16 cellular contexts compared by ENCODE assay signal in the genomic region with DNA sequence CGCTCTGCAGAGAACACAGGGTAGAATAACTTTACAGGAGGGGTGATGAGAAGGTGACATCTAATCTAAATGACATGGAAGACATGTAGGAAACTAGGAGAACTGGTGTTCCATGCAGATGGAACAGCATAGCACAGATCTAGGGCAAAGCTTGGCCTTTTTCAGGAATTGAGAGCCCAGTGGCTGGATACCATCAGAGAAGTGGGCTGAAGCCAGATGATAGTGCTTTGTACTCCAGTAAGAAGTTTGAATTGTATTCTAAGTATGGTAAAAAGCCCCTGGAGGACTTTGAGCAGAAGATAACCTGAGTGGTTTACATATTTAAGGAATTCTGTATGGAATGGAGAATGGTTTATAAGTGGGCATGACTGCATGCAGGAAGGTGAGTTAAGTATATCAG. TPM values are rescaled to one million over a fixed set of nuclear protein-coding genes. Genes with fewer than 3 reads are reported as not detected.
DNase-seq lines count a peak whose midpoint lies in the region; ATAC-seq and TF ChIP-seq lines count a peak whose summit lies in the region.
"Had no signal": no experiment of that assay in that cellular context is flagged by ENCODE, and none has a peak within 500 bp of the region (broad histone marks: within the 10 kb centered on the region; RNA-seq: fewer than 3 reads in every experiment).

No MANE protein-coding gene starts in this region.

- no peak overlapping the region for H3K4me3 ChIP-seq in CD4-positive, alpha-beta memory T cell (ENCODE audit: low read length in 2 of 2)
- no peak overlapping the region for H3K4me3 ChIP-seq in upper lobe of right lung
- H3K4me3 ChIP-seq in naive thymus-derived CD4-positive, alpha-beta T cell (ENCODE audit: low read length): no peak overlapping the region
- H3K4me3 ChIP-seq: GM23248 had no signal

- POLR2A ChIA-PET in CD4-positive, alpha-beta memory T cell (lab: Charles Lee; ENCODE audit: partially characterized antibody): no interaction called here
- POLR2A ChIA-PET in WTC11 (lab: Charles Lee): no interaction called here
- POLR2A ChIA-PET in naive thymus-derived CD4-positive, alpha-beta T cell (lab: Charles Lee): no interaction called here

- H3K4me1 Mint-ChIP-seq in CD4-positive, alpha-beta memory T cell: peaks cover 0 to 5% (median 2%) of the 10 kb centered on the region in 4 donors
- H3K4me1 Mint-ChIP-seq in WTC11 (no peaks in the 10 kb centered on the region), memory B cell (peaks cover 19% of the 10 kb centered on the region)
- peaks cover 0 to 5% (median 0%) of the 10 kb centered on the region in 7 donors for H3K4me1 Mint-ChIP-seq in naive thymus-derived CD4-positive, alpha-beta T cell

- no peak for ATAC-seq in WTC11
- no peak for ATAC-seq in memory B cell (ENCODE audit: low read depth)
- ATAC-seq in upper lobe of right lung: peak; percentile 11
- no peak for ATAC-seq in naive thymus-derived CD4-positive, alpha-beta T cell

- H3K4me1 ChIP-seq in CD4-positive, alpha-beta memory T cell (ENCODE audit: insufficient read depth, low read length): no peaks in the 10 kb centered on the region
- H3K4me1 ChIP-seq in upper lobe of right lung: peaks cover 7% of the 10 kb centered on the region
- H3K4me1 ChIP-seq in naive thymus-derived CD4-positive, alpha-beta T cell (ENCODE audit: control insufficient read depth in 2 of 2, insufficient read depth in 2 of 2, low read length in 2 of 2): no peaks in the 10 kb centered on the region

- H3K27me3 ChIP-seq in CD4-positive, alpha-beta memory T cell (ENCODE audit: insufficient read depth, low read length): no peaks in the 10 kb centered on the region
- H3K27me3 ChIP-seq in upper lobe of right lung: no peaks in the 10 kb centered on the region
- no peaks in the 10 kb centered on the region for H3K27me3 ChIP-seq in naive thymus-derived CD4-positive, alpha-beta T cell (ENCODE audit: control insufficient read depth in 2 of 2, insufficient read depth in 2 of 2, low read length in 2 of 2)

- H3K27ac ChIP-seq in CD4-positive, alpha-beta memory T cell (ENCODE audit: low read depth, low read length): no peak overlapping the region
- no peak overlapping the region for H3K27ac ChIP-seq in upper lobe of right lung
- H3K27ac ChIP-seq in naive thymus-derived CD4-positive, alpha-beta T cell (ENCODE audit: low read depth, low read length): no peak overlapping the region
- H3K27ac ChIP-seq: C4-2B, GM23248 had no signal

- CTCF ChIA-PET in CD4-positive, alpha-beta memory T cell (lab: Charles Lee; ENCODE audit: partially characterized antibody): interaction anchor here (1.3 to 1.6 kb wide), 3 partner anchors 16 to 432 kb away, joined by 3 to 4 read pairs (median 3); no protein-coding TSS in a partner anchor
- CTCF ChIA-PET in WTC11 (lab: Charles Lee): interaction anchor here (0.7 kb wide), 2 partner anchors 62 to 276 kb away, joined by 3 read pairs; no protein-coding TSS in a partner anchor
- CTCF ChIA-PET in naive thymus-derived CD4-positive, alpha-beta T cell (lab: Charles Lee): no interaction called here

- H3K9me3 Mint-ChIP-seq in CD4-positive, alpha-beta memory T cell: peaks cover 0 to 2% (median 0%) of the 10 kb centered on the region in 8 donors
- H3K9me3 Mint-ChIP-seq in WTC11 (peaks cover 6% of the 10 kb centered on the region), memory B cell (no peaks in the 10 kb centered on the region)
- no peaks in the 10 kb centered on the region for H3K9me3 Mint-ChIP-seq in naive thymus-derived CD4-positive, alpha-beta T cell
- H3K9me3 Mint-ChIP-seq: CD8-positive, alpha-beta T cell; IgD-negative memory B cell had no signal

- intact Hi-C loops in CD4-positive, alpha-beta memory T cell (cut with micrococcal nuclease): loop anchor here (10.0 kb wide), 1 partner anchor 612 kb away; no protein-coding TSS in a partner anchor
- intact Hi-C loops in upper lobe of right lung (cut with DNase I): no loop called here
- intact Hi-C loops in naive thymus-derived CD4-positive, alpha-beta T cell (cut with micrococcal nuclease): loop anchor here (2.0 to 10.0 kb wide), 4 partner anchors 382 to 822 kb away; a partner anchor contains a TSS

- H3K36me3 ChIP-seq in CD4-positive, alpha-beta memory T cell (ENCODE audit: insufficient read depth, low read length): peaks cover 11% of the 10 kb centered on the region
- peaks cover 25% of the 10 kb centered on the region for H3K36me3 ChIP-seq in upper lobe of right lung
- H3K36me3 ChIP-seq in naive thymus-derived CD4-positive, alpha-beta T cell (ENCODE audit: control insufficient read depth in 2 of 3, insufficient read depth in 3 of 3, low read length in 3 of 3): peaks cover 0 to 27% (median 5%) of the 10 kb centered on the region in 3 experiments

- H3K27me3 Mint-ChIP-seq in CD4-positive, alpha-beta memory T cell: no peaks in the 10 kb centered on the region
- no peaks in the 10 kb centered on the region for H3K27me3 Mint-ChIP-seq in WTC11 (ENCODE audit: low read depth)
- no peaks in the 10 kb centered on the region for H3K27me3 Mint-ChIP-seq in memory B cell
- no peaks in the 10 kb centered on the region for H3K27me3 Mint-ChIP-seq in naive thymus-derived CD4-positive, alpha-beta T cell
- H3K27me3 Mint-ChIP-seq: IgD-negative memory B cell had no signal

- H3K36me3 Mint-ChIP-seq in CD4-positive, alpha-beta memory T cell: peaks cover 16 to 30% of the 10 kb centered on the region in 2 donors
- H3K36me3 Mint-ChIP-seq in WTC11 (peaks cover 36% of the 10 kb centered on the region), memory B cell (peaks cover 8% of the 10 kb centered on the region)
- H3K36me3 Mint-ChIP-seq in naive thymus-derived CD4-positive, alpha-beta T cell: peaks cover 0 to 33% (median under 1%) of the 10 kb centered on the region in 5 donors
- H3K36me3 Mint-ChIP-seq: IgD-negative memory B cell had no signal

- H3K9me3 ChIP-seq in CD4-positive, alpha-beta memory T cell (ENCODE audit: control insufficient read depth in 1 of 2, low read length in 2 of 2): no peaks in the 10 kb centered on the region
- no peaks in the 10 kb centered on the region for H3K9me3 ChIP-seq in upper lobe of right lung
- no peaks in the 10 kb centered on the region for H3K9me3 ChIP-seq in naive thymus-derived CD4-positive, alpha-beta T cell (ENCODE audit: control insufficient read depth in 2 of 3, low read length in 3 of 3)

- no peak for DNase-seq in CD4-positive, alpha-beta memory T cell
- DNase-seq in WTC11 (ENCODE audit: low spot score) (no peak), memory B cell (ENCODE audit: low spot score in 2 of 2) (no peak), upper lobe of right lung (no peak), C1 segment of cervical spinal cord (lab: John Stamatoyannopoulos, UW) (no peak), medulla oblongata (ENCODE audit: extremely low spot score) (no peak)
- DNase-seq in naive thymus-derived CD4-positive, alpha-beta T cell: no peak
- DNase-seq: ACHN; CD8-positive, alpha-beta T cell; COR-L47; DND-41; GF-D8; GM23248; H7 had no signal

- TF ChIP-seq CTCF in WTC11 (IDR thresholded peaks at IDR 0.05) (no peak), upper lobe of right lung (IDR thresholded peaks at IDR 0.05) (no peak)

- peak overlapping the region in 4 of 7 donors; percentile 3 to 76 (median 22) for H3K27ac Mint-ChIP-seq in CD4-positive, alpha-beta memory T cell
- peak overlapping the region; percentile 13; the same call in 1 of the 2 replicates for H3K27ac Mint-ChIP-seq in WTC11
- peak overlapping the region; percentile 59 for H3K27ac Mint-ChIP-seq in memory B cell
- peak overlapping the region in 4 of 9 donors; percentile 5 to 46 (median 12) for H3K27ac Mint-ChIP-seq in naive thymus-derived CD4-positive, alpha-beta T cell
- H3K27ac Mint-ChIP-seq: CD8-positive, alpha-beta T cell had no signal

- H3K4me3 Mint-ChIP-seq in CD4-positive, alpha-beta memory T cell: peak overlapping the region in 1 of 8 donors; percentile 15
- H3K4me3 Mint-ChIP-seq in WTC11: no peak overlapping the region
- H3K4me3 Mint-ChIP-seq in memory B cell: no peak overlapping the region
- no peak overlapping the region for H3K4me3 Mint-ChIP-seq in naive thymus-derived CD4-positive, alpha-beta T cell
- H3K4me3 Mint-ChIP-seq: CD8-positive, alpha-beta T cell; IgD-negative memory B cell had no signal

TF ChIP-seq in WTC11, 78 proteins besides CTCF, POLR2A, EP300 and RAD21 (continues in another document):
- TF ChIP-seq, protein P1, sequence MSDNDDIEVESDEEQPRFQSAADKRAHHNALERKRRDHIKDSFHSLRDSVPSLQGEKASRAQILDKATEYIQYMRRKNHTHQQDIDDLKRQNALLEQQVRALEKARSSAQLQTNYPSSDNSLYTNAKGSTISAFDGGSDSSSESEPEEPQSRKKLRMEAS (CRISPR knock-in tag; IDR thresholded peaks at IDR 0.05): no peak
- TF ChIP-seq, protein P2, sequence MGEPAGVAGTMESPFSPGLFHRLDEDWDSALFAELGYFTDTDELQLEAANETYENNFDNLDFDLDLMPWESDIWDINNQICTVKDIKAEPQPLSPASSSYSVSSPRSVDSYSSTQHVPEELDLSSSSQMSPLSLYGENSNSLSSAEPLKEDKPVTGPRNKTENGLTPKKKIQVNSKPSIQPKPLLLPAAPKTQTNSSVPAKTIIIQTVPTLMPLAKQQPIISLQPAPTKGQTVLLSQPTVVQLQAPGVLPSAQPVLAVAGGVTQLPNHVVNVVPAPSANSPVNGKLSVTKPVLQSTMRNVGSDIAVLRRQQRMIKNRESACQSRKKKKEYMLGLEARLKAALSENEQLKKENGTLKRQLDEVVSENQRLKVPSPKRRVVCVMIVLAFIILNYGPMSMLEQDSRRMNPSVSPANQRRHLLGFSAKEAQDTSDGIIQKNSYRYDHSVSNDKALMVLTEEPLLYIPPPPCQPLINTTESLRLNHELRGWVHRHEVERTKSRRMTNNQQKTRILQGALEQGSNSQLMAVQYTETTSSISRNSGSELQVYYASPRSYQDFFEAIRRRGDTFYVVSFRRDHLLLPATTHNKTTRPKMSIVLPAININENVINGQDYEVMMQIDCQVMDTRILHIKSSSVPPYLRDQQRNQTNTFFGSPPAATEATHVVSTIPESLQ (CRISPR knock-in tag; IDR thresholded peaks at IDR 0.05): no peak
- TF ChIP-seq NFE2L1 (CRISPR knock-in tag; IDR thresholded peaks at IDR 0.05) (no peak), ZNF671 (CRISPR knock-in tag; IDR thresholded peaks at IDR 0.05) (no peak)

RNA-seq across cellular contexts. Expression of a gene that starts 32.8 kb away (rescaled TPM):
- total RNA-seq in CD4-positive, alpha-beta memory T cell: 10 to 100 TPM; 26.1 TPM
- 10 to 100 TPM; 40.2 to 56.7 TPM for polyA plus RNA-seq in CD4-positive, alpha-beta memory T cell
- total RNA-seq in WTC11 (2021) (72.3 to 78.3 TPM (median 75.0 TPM) in 3 replicates), upper lobe of right lung (29.7 TPM)
- total RNA-seq in naive thymus-derived CD4-positive, alpha-beta T cell: 10 to 100 TPM; 16.3 to 36.5 (median 24.3) TPM
- polyA plus RNA-seq in naive thymus-derived CD4-positive, alpha-beta T cell: 10 to 100 TPM; 45.3 to 45.6 TPM

RNA-seq across cellular contexts. Expression of a gene that starts 33.0 kb away (rescaled TPM):
- total RNA-seq in CD4-positive, alpha-beta memory T cell: 100 to 1,000 TPM; 322 to 344 TPM
- 100 to 1,000 TPM; 218 to 279 TPM for polyA plus RNA-seq in CD4-positive, alpha-beta memory T cell
- 346 to 361 TPM (median 359 TPM) in 3 replicates for total RNA-seq in WTC11 (2021)
- total RNA-seq in upper lobe of right lung: 167 TPM
- total RNA-seq in naive thymus-derived CD4-positive, alpha-beta T cell: 100 to 1,000 TPM; 297 to 440 (median 423) TPM
- polyA plus RNA-seq in naive thymus-derived CD4-positive, alpha-beta T cell: 100 to 1,000 TPM; 255 to 283 TPM
